ENCODE assay signal across 9 cellular contexts in genomic region chr1:51237714-51238403, GRCh38. TPM values are rescaled to one million over a fixed set of nuclear protein-coding genes. Genes with fewer than 3 reads are reported as not detected.
DNase-seq lines count a peak whose midpoint lies in the region; ATAC-seq and TF ChIP-seq lines count a peak whose summit lies in the region.
"Had no signal": no experiment of that assay in that cellular context is flagged by ENCODE, and none has a peak within 500 bp of the region (broad histone marks: within the 10 kb centered on the region; RNA-seq: fewer than 3 reads in every experiment).

No MANE protein-coding gene starts in this region.

- no peak for TF ChIP-seq CTCF in heart left ventricle (IDR thresholded peaks at IDR 0.05)

- H3K4me1 ChIP-seq in heart left ventricle (peaks cover 0 to 63% (median 53%) of the 10 kb centered on the region in 12 donors), urinary bladder (ENCODE audit: insufficient read depth) (no peaks in the 10 kb centered on the region)

- no peak overlapping the region for H3K27ac Mint-ChIP-seq in activated naive CD4-positive, alpha-beta T cell treated with anti-CD3 and anti-CD28 coated beads, Interleukin-2, amount 50 U/mL, for 72 hours
- H3K27ac Mint-ChIP-seq: activated CD8-positive, alpha-beta memory T cell treated with anti-CD3 and anti-CD28 coated beads, Interleukin-2, amount 10 ng/mL, durations not matched to agents 7 days and 5 days had no signal

- no peaks in the 10 kb centered on the region for H3K36me3 Mint-ChIP-seq in activated naive CD4-positive, alpha-beta T cell treated with anti-CD3 and anti-CD28 coated beads, Interleukin-2, amount 50 U/mL, for 72 hours
- H3K36me3 Mint-ChIP-seq: activated CD8-positive, alpha-beta memory T cell treated with anti-CD3 and anti-CD28 coated beads, Interleukin-2, amount 10 ng/mL, durations not matched to agents 7 days and 5 days had no signal

- intact Hi-C loops in heart left ventricle (cut with DNase I) = loop anchor here in 6 of 10 donors (1.0 to 10.0 kb wide), 7 partner anchors 57 to 277 kb away; partner anchors contain the start of genes CDKN2C (in 1 of the 6) and EPS15 (in 1 of the 6)
- intact Hi-C loops in left cardiac atrium (cut with DNase I) = no loop called here

- H3K27me3 ChIP-seq in heart left ventricle = no peaks in the 10 kb centered on the region

- no peak for ATAC-seq in heart left ventricle
- ATAC-seq in left cardiac atrium = no peak
- ATAC-seq in activated naive CD4-positive, alpha-beta T cell treated with anti-CD3 and anti-CD28 coated beads, Interleukin-2, amount 50 U/mL, for 72 hours = no peak
- ATAC-seq: activated CD8-positive, alpha-beta memory T cell treated with anti-CD3 and anti-CD28 coated beads, Interleukin-2, amount 10 ng/mL, durations not matched to agents 7 days and 5 days had no signal

- DNase-seq in heart left ventricle (no peak), left cardiac atrium (no peak), kidney glomerular epithelial cell (lab: John Stamatoyannopoulos, UW) (peak; percentile 68), NCI-H774 (lab: John Stamatoyannopoulos, UW) (no peak), GDM1 (lab: John Stamatoyannopoulos, UW) (no peak)
- no peak for DNase-seq in activated naive CD4-positive, alpha-beta T cell treated with anti-CD3 and anti-CD28 coated beads, Interleukin-2, amount 50 U/mL, for 72 hours (ENCODE audit: low spot score in 2 of 2)

- H3K27ac ChIP-seq in heart left ventricle = peak overlapping the region in 11 of 12 donors; percentile 90 to 98 (median 96)
- H3K27ac ChIP-seq in angular gyrus (ENCODE audit: low read depth, low read length) = peak overlapping the region; percentile 22
- H3K27ac ChIP-seq in urinary bladder (ENCODE audit: low read depth) = no peak overlapping the region

- no peaks in the 10 kb centered on the region for H3K9me3 ChIP-seq in heart left ventricle

- peak overlapping the region; percentile 1 to 99 (median 94) for H3K4me3 ChIP-seq in heart left ventricle
- peak overlapping the region; percentile 88 for H3K4me3 ChIP-seq in urinary bladder (ENCODE audit: low read depth, low read length)

- no peaks in the 10 kb centered on the region for H3K9me3 Mint-ChIP-seq in activated naive CD4-positive, alpha-beta T cell treated with anti-CD3 and anti-CD28 coated beads, Interleukin-2, amount 50 U/mL, for 72 hours

- TF ChIP-seq POLR2A in heart left ventricle (IDR thresholded peaks at IDR 0.05) = no peak

- WGBS in heart left ventricle, 4 donors = 9 to 16% (median 10%) methylated on average over 8 of the region's 8 CpGs
- 13% methylated on average over 8 of the region's 8 CpGs for WGBS in urinary bladder

- H3K36me3 ChIP-seq in heart left ventricle (no peaks in the 10 kb centered on the region), urinary bladder (ENCODE audit: insufficient read depth) (no peaks in the 10 kb centered on the region)

RNA-seq across cellular contexts. Expression of gene RNF11, which starts 1.8 kb away (rescaled TPM):
- 100 to 1,000 TPM in 7 of 9 donors, 10 to 100 TPM in 2; 77.3 to 139 (median 107) TPM for total RNA-seq in heart left ventricle
- 100 to 1,000 TPM in 1 of 2 donors, 10 to 100 TPM in 1; 42.4 to 143 TPM for polyA plus RNA-seq in heart left ventricle
- total RNA-seq in left cardiac atrium = 100 to 1,000 TPM; 102 to 103 TPM
- total RNA-seq in urinary bladder = 130 TPM
- 122 TPM for polyA plus RNA-seq in urinary bladder
- 10 to 100 TPM; 22.2 to 26.6 TPM for total RNA-seq in activated naive CD4-positive, alpha-beta T cell treated with anti-CD3 and anti-CD28 coated beads, Interleukin-2, amount 50 U/mL, for 72 hours

Comparison
In these comparisons a context has a peak if more than half of its experiments do, and no peak if none do; other contexts are left out.
1. intact Hi-C loops: an anchor here in heart left ventricle (1.0 to 10.0 kb wide); none called in left cardiac atrium.